Comparison of ENCODE assay signal across 23 cellular contexts in the genomic region with DNA sequence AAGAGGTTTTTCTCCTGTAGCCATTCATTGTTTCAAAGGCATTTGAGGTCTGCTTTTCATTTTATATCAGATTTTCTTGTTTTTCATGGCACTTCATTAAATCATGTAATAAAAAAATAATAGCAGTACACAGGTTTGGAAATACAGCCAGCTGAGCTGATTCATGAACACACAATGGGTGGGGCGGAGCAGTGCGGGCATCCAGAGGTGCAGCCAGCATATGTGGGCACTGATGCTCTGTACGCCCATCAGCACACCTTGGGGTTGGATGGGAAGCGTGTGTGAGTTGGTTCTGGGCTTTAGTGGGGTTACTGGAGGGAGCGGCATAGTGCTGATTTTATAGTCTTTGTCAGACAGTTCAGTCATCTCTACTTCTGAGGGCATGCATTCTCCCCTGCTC. TPM values are rescaled to one million over a fixed set of nuclear protein-coding genes. Genes with fewer than 3 reads are reported as not detected.
"Had no signal": no experiment of that assay in that cellular context is flagged by ENCODE, and none has a peak within 500 bp of the region (broad histone marks: within the 10 kb centered on the region; RNA-seq: fewer than 3 reads in every experiment).

No MANE protein-coding gene starts in this region.

- H3K4me1 Mint-ChIP-seq: activated naive CD8-positive, alpha-beta T cell treated with anti-CD3 and anti-CD28 coated beads, Interleukin-2, amount 10 ng/mL, durations not matched to agents 7 days and 5 days had no signal

- H3K36me3 ChIP-seq: adrenal gland had no signal

- H3K9me3 ChIP-seq: adrenal gland had no signal

- H3K4me3 Mint-ChIP-seq: activated CD8-positive, alpha-beta T cell treated with anti-CD3 and anti-CD28 coated beads for 36 hours; activated naive CD8-positive, alpha-beta T cell treated with anti-CD3 and anti-CD28 coated beads, Interleukin-2, amount 10 ng/mL, durations not matched to agents 7 days and 5 days had no signal

- DNase-seq: activated CD4-positive, alpha-beta T cell treated with anti-CD3 and anti-CD28 coated beads, Interleukin-2, amount 50 U/mL, for 1 hour; activated CD4-positive, CD25-positive, alpha-beta regulatory T cell; activated CD8-positive, alpha-beta memory T cell treated with anti-CD3 and anti-CD28 coated beads, Interleukin-2, amount 50 U/mL, for 48 hours; activated CD8-positive, alpha-beta T cell treated with anti-CD3 and anti-CD28 coated beads for 36 hours; activated naive CD4-positive, alpha-beta T cell treated with anti-CD3 and anti-CD28 coated beads, Interleukin-2, amount 50 U/mL, for 16 hours; activated naive CD8-positive, alpha-beta T cell treated with anti-CD3 and anti-CD28 coated beads, Interleukin-2, amount 10 ng/mL, durations not matched to agents 7 days and 5 days; activated T-cell treated with anti-CD3 and anti-CD28 coated beads, Interleukin-2, amount 50 U/mL, for 1 hour; adrenal gland; aorta; IMR-90; Kasumi-1; KBM-7; NCI-H1048; NCI-H1417 treated with DMSO at 0.1 percent for 48 hours; NCI-H1694 treated with DMSO at 0.1 percent for 48 hours; NCI-H2029 treated with DMSO at 0.1 percent for 48 hours; NCI-H510A treated with DMSO at 0.1 percent for 48 hours; NCI-H69; SIG-M5; T-helper 1 cell had no signal

- ATAC-seq: activated CD8-positive, alpha-beta T cell treated with anti-CD3 and anti-CD28 coated beads for 36 hours had no signal

- H3K9me3 Mint-ChIP-seq: activated CD8-positive, alpha-beta T cell treated with anti-CD3 and anti-CD28 coated beads for 36 hours; activated naive CD8-positive, alpha-beta T cell treated with anti-CD3 and anti-CD28 coated beads, Interleukin-2, amount 10 ng/mL, durations not matched to agents 7 days and 5 days had no signal

- H3K4me3 ChIP-seq: adrenal gland, SK-N-MC had no signal

- H3K27ac Mint-ChIP-seq: activated CD8-positive, alpha-beta T cell treated with anti-CD3 and anti-CD28 coated beads for 36 hours; activated naive CD8-positive, alpha-beta T cell treated with anti-CD3 and anti-CD28 coated beads, Interleukin-2, amount 10 ng/mL, durations not matched to agents 7 days and 5 days had no signal

- H3K36me3 Mint-ChIP-seq: activated naive CD8-positive, alpha-beta T cell treated with anti-CD3 and anti-CD28 coated beads, Interleukin-2, amount 10 ng/mL, durations not matched to agents 7 days and 5 days had no signal

- H3K4me1 ChIP-seq: adrenal gland had no signal

- H3K27ac ChIP-seq: adrenal gland, SK-N-MC, VCaP had no signal

RNA-seq across cellular contexts. Expression of gene IRX4, which starts 54.2 kb away (rescaled TPM):
- total RNA-seq: activated CD8-positive, alpha-beta T cell treated with anti-CD3 and anti-CD28 coated beads for 36 hours; activated naive CD8-positive, alpha-beta T cell treated with anti-CD3 and anti-CD28 coated beads, Interleukin-2, amount 10 ng/mL, durations not matched to agents 7 days and 5 days; adrenal gland; aorta; IMR-90; T-helper 2 cell treated with Interferon-gamma antibody and Interleukin-4, amounts not matched to agents 100 ng/mL and 5 ng/mL, for 36 hours had no signal
- polyA plus RNA-seq: aorta, IMR-90 had no signal
